ENCODE assay signal across 8 cellular contexts in genomic region chr14:75126679-75127473, GRCh38. TPM values are rescaled to one million over a fixed set of nuclear protein-coding genes. Genes with fewer than 3 reads are reported as not detected.
DNase-seq lines count a peak whose midpoint lies in the region; ATAC-seq and TF ChIP-seq lines count a peak whose summit lies in the region.

Gene NEK9 (minus strand): TSS chr14:75127048. CDS start chr14:75126921, 127 bp downstream.

- no peak for TF ChIP-seq EP300 in ovary (IDR thresholded peaks at IDR 0.05)

- H3K36me3 ChIP-seq in ovary (no peaks in the 10 kb centered on the region), thymus (ENCODE audit: control insufficient read depth, insufficient read depth) (peaks cover 4% of the 10 kb centered on the region)

- H3K4me1 ChIP-seq in ovary (ENCODE audit: insufficient read depth) (peaks cover 6% of the 10 kb centered on the region), thymus (ENCODE audit: control insufficient read depth, insufficient read depth, low read length) (peaks cover 7% of the 10 kb centered on the region)

- H3K9me3 ChIP-seq in ovary (no peaks in the 10 kb centered on the region), thymus (ENCODE audit: control insufficient read depth) (no peaks in the 10 kb centered on the region)

- peak; percentile 53 for DNase-seq in GM04503 (ENCODE audit: low read depth)
- DNase-seq in NCI-H1092 (lab: John Stamatoyannopoulos, UW): peak; percentile 85
- DNase-seq in SKM-1 (lab: John Stamatoyannopoulos, UW; ENCODE audit: unreplicated experiment): peak; percentile 44
- DNase-seq in activated naive CD4-positive, alpha-beta T cell treated with anti-CD3 and anti-CD28 coated beads, Interleukin-2, amount 50 U/mL, for 72 hours (ENCODE audit: low spot score in 2 of 2): peak; percentile 90 to 91
- peak; percentile 84 for DNase-seq in glomerular visceral epithelial cell (ENCODE audit: extremely low spot score)
- DNase-seq in ovary: peak; percentile 89 to 94 (median 91)

- peak within 1 kb of the TSS; percentile 82 for H3K4me3 ChIP-seq in ovary
- H3K4me3 ChIP-seq in thymus (ENCODE audit: low read length): peak within 1 kb of the TSS; percentile 93

- H3K27ac ChIP-seq in ovary (peak within 1 kb of the TSS; percentile 62 to 90), thymus (ENCODE audit: low read depth) (peak within 1 kb of the TSS; percentile 97)

- intact Hi-C loops in ovary (cut with DNase I): loop anchor here in 2 of 4 donors (5.0 to 10.0 kb wide), 2 partner anchors 358 to 360 kb away; no protein-coding TSS in a partner anchor

- peak; percentile 91 for TF ChIP-seq POLR2A in ovary (IDR thresholded peaks at IDR 0.05)

- peak within 1 kb of the TSS; percentile 96 to 97 for H3K27ac Mint-ChIP-seq in activated naive CD4-positive, alpha-beta T cell treated with anti-CD3 and anti-CD28 coated beads, Interleukin-2, amount 50 U/mL, for 72 hours

- peak in 1 of 3 donors; percentile 12 for TF ChIP-seq CTCF in ovary (IDR thresholded peaks at IDR 0.05)

- H3K27me3 ChIP-seq in ovary (no peaks in the 10 kb centered on the region), thymus (ENCODE audit: control insufficient read depth, insufficient read depth) (no peaks in the 10 kb centered on the region)

- H3K9me3 Mint-ChIP-seq in activated naive CD4-positive, alpha-beta T cell treated with anti-CD3 and anti-CD28 coated beads, Interleukin-2, amount 50 U/mL, for 72 hours: no peaks in the 10 kb centered on the region

- peaks cover 18 to 21% of the 10 kb centered on the region in 2 donors for H3K36me3 Mint-ChIP-seq in activated naive CD4-positive, alpha-beta T cell treated with anti-CD3 and anti-CD28 coated beads, Interleukin-2, amount 50 U/mL, for 72 hours

- ATAC-seq in HG02571 (IDR thresholded peaks at IDR 0.05; ENCODE audit: unreplicated experiment): peak; percentile 78
- ATAC-seq in activated naive CD4-positive, alpha-beta T cell treated with anti-CD3 and anti-CD28 coated beads, Interleukin-2, amount 50 U/mL, for 72 hours: peak; percentile 95 to 96

- WGBS in ovary, 3 donors: 0 to 1% (median 1%) methylated on average over 24 to 76 of the region's 76 CpGs
- under 1% methylated on average over 76 of the region's 76 CpGs for WGBS in thymus

RNA-seq across cellular contexts. Expression of gene NEK9, which starts in this region (rescaled TPM):
- 10 to 100 TPM; 47.9 to 63.1 TPM for total RNA-seq in activated naive CD4-positive, alpha-beta T cell treated with anti-CD3 and anti-CD28 coated beads, Interleukin-2, amount 50 U/mL, for 72 hours
- 100 to 1,000 TPM in 4 of 7 donors, 10 to 100 TPM in 3; 58.1 to 140 (median 117) TPM for total RNA-seq in ovary
- 100 to 1,000 TPM in 1 of 2 donors, 10 to 100 TPM in 1; 57.0 to 105 TPM for polyA plus RNA-seq in ovary
- polyA plus RNA-seq in thymus: 62.1 TPM

Comparison
In these comparisons a context has a peak if more than half of its experiments do, and no peak if none do; other contexts are left out.
1. Peak in every context shown above with its lines: DNase-seq, ATAC-seq, H3K4me3 ChIP-seq and H3K27ac ChIP-seq.